In genomic region chr6:40268166-40268958, GRCh38 we compare ENCODE assay signal across 31 cellular contexts.
DNase-seq lines count a peak whose midpoint lies in the region; ATAC-seq and TF ChIP-seq lines count a peak whose summit lies in the region.
"Had no signal": no experiment of that assay in that cellular context is flagged by ENCODE, and none has a peak within 500 bp of the region (broad histone marks: within the 10 kb centered on the region; RNA-seq: fewer than 3 reads in every experiment).

No MANE protein-coding gene starts in this region.

- peak overlapping the region; percentile 20 for H3K4me2 ChIP-seq in BLaER1
- H3K4me2 ChIP-seq: A549 had no signal

- no peaks in the 10 kb centered on the region for H3K36me3 ChIP-seq in BLaER1
- H3K36me3 ChIP-seq: Peyer's patch had no signal

- H3K27ac Mint-ChIP-seq in WTC11, result no peak overlapping the region
- H3K27ac Mint-ChIP-seq: CD8-positive, alpha-beta T cell; HFFc6; T-helper 1 cell treated with Interleukin-12 subunit alpha and Interleukin-12 subunit beta and Interleukin-4 antibody, amounts not matched to agents 30 μg/mL and 1 μg/mL, for 36 hours had no signal

- no peaks in the 10 kb centered on the region for H4K20me1 ChIP-seq in BLaER1

- H3K9me3 ChIP-seq in BLaER1, result no peaks in the 10 kb centered on the region
- H3K9me3 ChIP-seq: A549, Peyer's patch had no signal

- H3K4me1 ChIP-seq in BLaER1, result peaks cover 11% of the 10 kb centered on the region; the same call in 1 of the 2 replicates
- H3K4me1 ChIP-seq: A549, Peyer's patch had no signal

- peak; percentile 74 for ATAC-seq in WTC11
- ATAC-seq in GM19455 (IDR thresholded peaks at IDR 0.05; ENCODE audit: unreplicated experiment), result no peak
- ATAC-seq: A549; CD8-positive, alpha-beta T cell had no signal

- CTCF ChIA-PET in WTC11 (lab: Charles Lee), result no interaction called here

- H3K9ac ChIP-seq in BLaER1, result no peak overlapping the region

- DNase-seq in COR-L47 (lab: John Stamatoyannopoulos, UW) (peak; percentile 16), NCI-H446 treated with DMSO at 0.1 percent for 48 hours (lab: John Stamatoyannopoulos, UW) (peak; percentile 19), WTC11 (ENCODE audit: low spot score) (no peak), NAMALWA (ENCODE audit: low spot score) (no peak), HPDE6-E6E7 (ENCODE audit: extremely low spot score) (no peak), SKM-1 (lab: John Stamatoyannopoulos, UW; ENCODE audit: unreplicated experiment) (no peak)
- DNase-seq: AML-193; CD8-positive, alpha-beta T cell; DMS 273 treated with DMSO at 0.1 percent for 48 hours; DMS79 treated with DMSO at 0.1 percent for 48 hours; H9; HFFc6; IMR-90; KG1; MM.1S; NCI-H1048; NCI-H1694; NCI-H2029 treated with DMSO at 0.1 percent for 48 hours; NCI-H524 treated with DMSO at 0.1 percent for 48 hours; NCI-H82; OCI-M1; Peyer's patch; SHP77 treated with DMSO at 0.1 percent for 48 hours; SW 1271; T-helper 9 cell had no signal

- peaks cover 12% of the 10 kb centered on the region for H3K4me1 Mint-ChIP-seq in WTC11

- no peak for TF ChIP-seq CTCF in WTC11 (IDR thresholded peaks at IDR 0.05)

- POLR2A ChIA-PET in WTC11 (lab: Charles Lee), result no interaction called here

- no peaks in the 10 kb centered on the region for H3K36me3 Mint-ChIP-seq in WTC11
- H3K36me3 Mint-ChIP-seq: CD8-positive, alpha-beta T cell had no signal

- no peaks in the 10 kb centered on the region; the same call in 1 of the 2 replicates for H3K27me3 Mint-ChIP-seq in WTC11 (ENCODE audit: low read depth)

- no peak overlapping the region for H3K27ac ChIP-seq in BLaER1
- H3K27ac ChIP-seq: A549, C4-2B, Peyer's patch, SK-N-MC had no signal

- H3K9me3 Mint-ChIP-seq in WTC11, result peaks cover 9% of the 10 kb centered on the region
- H3K9me3 Mint-ChIP-seq: CD8-positive, alpha-beta T cell; T-helper 1 cell treated with Interleukin-12 subunit alpha and Interleukin-12 subunit beta and Interleukin-4 antibody, amounts not matched to agents 30 μg/mL and 1 μg/mL, for 36 hours had no signal

- no peak overlapping the region for H3K4me3 Mint-ChIP-seq in WTC11
- H3K4me3 Mint-ChIP-seq: CD8-positive, alpha-beta T cell; H9; HFFc6; T-helper 1 cell treated with Interleukin-12 subunit alpha and Interleukin-12 subunit beta and Interleukin-4 antibody, amounts not matched to agents 30 μg/mL and 1 μg/mL, for 36 hours had no signal

- no peak overlapping the region for H3K4me3 ChIP-seq in BLaER1
- H3K4me3 ChIP-seq: A549, Peyer's patch, SK-N-MC had no signal

- H3K27me3 ChIP-seq in BLaER1, result no peaks in the 10 kb centered on the region
- H3K27me3 ChIP-seq: Peyer's patch had no signal

TF ChIP-seq in WTC11, 78 proteins besides CTCF, POLR2A, EP300 and RAD21:
- TF ChIP-seq GTF2I (CRISPR knock-in tag; conservative IDR thresholded peaks at IDR 0.05) (no peak), USF1 (CRISPR knock-in tag; IDR thresholded peaks at IDR 0.05) (no peak), ZSCAN18 (CRISPR knock-in tag; IDR thresholded peaks at IDR 0.05) (no peak), E2F1 (CRISPR knock-in tag; IDR thresholded peaks at IDR 0.05) (no peak), TEAD4 (CRISPR knock-in tag; IDR thresholded peaks at IDR 0.05) (no peak), ZNF121 (CRISPR knock-in tag; IDR thresholded peaks at IDR 0.05) (no peak), JUN (CRISPR knock-in tag; IDR thresholded peaks at IDR 0.05) (no peak), PRRX2 (CRISPR knock-in tag; IDR thresholded peaks at IDR 0.05) (no peak), ESRRA (CRISPR knock-in tag; IDR thresholded peaks at IDR 0.05; ENCODE audit: borderline replicate concordance) (no peak), ZNF317 (CRISPR knock-in tag; IDR thresholded peaks at IDR 0.05; ENCODE audit: borderline replicate concordance, low read depth) (no peak), MAX (CRISPR knock-in tag; IDR thresholded peaks at IDR 0.05) (no peak), OVOL2 (CRISPR knock-in tag; IDR thresholded peaks at IDR 0.05; ENCODE audit: borderline replicate concordance) (no peak)
- TF ChIP-seq, protein P1, sequence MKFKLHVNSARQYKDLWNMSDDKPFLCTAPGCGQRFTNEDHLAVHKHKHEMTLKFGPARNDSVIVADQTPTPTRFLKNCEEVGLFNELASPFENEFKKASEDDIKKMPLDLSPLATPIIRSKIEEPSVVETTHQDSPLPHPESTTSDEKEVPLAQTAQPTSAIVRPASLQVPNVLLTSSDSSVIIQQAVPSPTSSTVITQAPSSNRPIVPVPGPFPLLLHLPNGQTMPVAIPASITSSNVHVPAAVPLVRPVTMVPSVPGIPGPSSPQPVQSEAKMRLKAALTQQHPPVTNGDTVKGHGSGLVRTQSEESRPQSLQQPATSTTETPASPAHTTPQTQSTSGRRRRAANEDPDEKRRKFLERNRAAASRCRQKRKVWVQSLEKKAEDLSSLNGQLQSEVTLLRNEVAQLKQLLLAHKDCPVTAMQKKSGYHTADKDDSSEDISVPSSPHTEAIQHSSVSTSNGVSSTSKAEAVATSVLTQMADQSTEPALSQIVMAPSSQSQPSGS (CRISPR knock-in tag; IDR thresholded peaks at IDR 0.05; ENCODE audit: borderline replicate concordance, low read depth), result no peak
- TF ChIP-seq, protein P2, sequence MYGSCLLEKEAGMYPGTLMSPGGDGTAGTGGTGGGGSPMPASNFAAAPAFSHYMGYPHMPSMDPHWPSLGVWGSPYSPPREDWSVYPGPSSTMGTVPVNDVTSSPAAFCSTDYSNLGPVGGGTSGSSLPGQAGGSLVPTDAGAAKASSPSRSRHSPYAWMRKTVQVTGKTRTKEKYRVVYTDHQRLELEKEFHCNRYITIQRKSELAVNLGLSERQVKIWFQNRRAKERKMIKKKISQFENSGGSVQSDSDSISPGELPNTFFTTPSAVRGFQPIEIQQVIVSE (CRISPR knock-in tag; IDR thresholded peaks at IDR 0.05; ENCODE audit: borderline replicate concordance), result no peak
- TF ChIP-seq, protein P3, sequence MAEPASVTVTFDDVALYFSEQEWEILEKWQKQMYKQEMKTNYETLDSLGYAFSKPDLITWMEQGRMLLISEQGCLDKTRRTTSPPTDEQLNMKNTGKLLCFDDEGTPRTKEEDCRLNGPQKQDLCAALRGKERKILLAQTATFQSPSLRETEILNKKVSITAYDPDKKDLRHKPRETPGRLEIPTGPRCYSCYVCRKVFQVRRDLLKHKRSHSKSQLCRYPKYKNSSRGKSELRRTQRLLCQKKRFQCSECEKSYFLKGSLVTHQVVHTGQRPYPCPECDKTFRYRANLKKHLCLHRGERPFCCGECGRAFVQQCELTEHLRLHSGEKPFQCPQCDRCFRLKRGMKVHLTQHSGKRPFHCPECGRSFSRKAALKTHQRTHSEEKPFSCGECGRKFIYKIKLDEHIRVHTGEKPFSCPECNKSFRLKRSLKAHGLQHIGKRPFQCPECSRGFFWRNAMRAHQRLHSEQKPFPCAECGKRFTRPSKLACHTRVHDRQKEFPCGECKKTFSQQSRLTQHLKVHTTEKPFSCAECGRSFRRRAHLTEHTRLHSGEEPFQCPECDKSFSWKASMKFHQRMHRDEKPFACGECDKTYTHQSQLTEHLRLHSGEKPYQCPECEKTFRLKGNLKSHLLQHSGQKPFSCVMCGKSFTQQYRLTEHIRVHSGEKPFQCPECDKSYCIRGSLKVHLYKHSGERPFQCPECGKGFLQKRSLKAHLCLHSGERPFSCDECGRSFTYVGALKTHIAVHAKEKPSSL (CRISPR knock-in tag; conservative IDR thresholded peaks at IDR 0.05), result no peak
- TF ChIP-seq, protein P4, sequence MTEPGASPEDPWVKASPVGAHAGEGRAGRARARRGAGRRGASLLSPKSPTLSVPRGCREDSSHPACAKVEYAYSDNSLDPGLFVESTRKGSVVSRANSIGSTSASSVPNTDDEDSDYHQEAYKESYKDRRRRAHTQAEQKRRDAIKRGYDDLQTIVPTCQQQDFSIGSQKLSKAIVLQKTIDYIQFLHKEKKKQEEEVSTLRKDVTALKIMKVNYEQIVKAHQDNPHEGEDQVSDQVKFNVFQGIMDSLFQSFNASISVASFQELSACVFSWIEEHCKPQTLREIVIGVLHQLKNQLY (CRISPR knock-in tag; IDR thresholded peaks at IDR 0.05), result no peak

Comparison
In these comparisons a context has a peak if more than half of its experiments do, and no peak if none do; other contexts are left out.
1. DNase-seq: peak in COR-L47 (single experiment) and NCI-H446 treated with DMSO at 0.1 percent for 48 hours (single experiment); none in WTC11 (single experiment), NAMALWA (single experiment), HPDE6-E6E7 (single experiment) and SKM-1 (single experiment).